Comparison of ENCODE assay signal across 23 cellular contexts in genomic region chrX:153493085-153493484, GRCh38. TPM values are rescaled to one million over a fixed set of nuclear protein-coding genes. Genes with fewer than 3 reads are reported as not detected.
A peak's percentile ranks its signal among the peaks of the same experiment; 100 is the strongest.
DNase-seq lines count a peak whose midpoint lies in the region; ATAC-seq and TF ChIP-seq lines count a peak whose summit lies in the region.
"Had no signal": no experiment of that assay in that cellular context is flagged by ENCODE, and none has a peak within 500 bp of the region (broad histone marks: within the 10 kb centered on the region; RNA-seq: fewer than 3 reads in every experiment).

No MANE protein-coding gene starts in this region.

- in situ Hi-C loops in IMR-90 (cut with MboI; ENCODE audit: low sequenced_read_pairs) = no loop called here

- H3K9me3 ChIP-seq in IMR-90 (ENCODE audit: control insufficient read depth, insufficient read depth, low read length) (no peaks in the 10 kb centered on the region; the same call in 1 of the 2 replicates), ascending aorta (no peaks in the 10 kb centered on the region), smooth muscle cell (replicated peaks; ENCODE audit: low read depth) (no peaks in the 10 kb centered on the region)

- no peak overlapping the region for H2AK9ac ChIP-seq in IMR-90 (replicated peaks; ENCODE audit: low read depth, low read length, poor library complexity)

- intact Hi-C loops in IMR-90 (cut with micrococcal nuclease) (no loop called here), ascending aorta (cut with DNase I) (no loop called here), posterior cingulate gyrus (cut with DNase I) (no loop called here)

- H3K36me3 ChIP-seq in IMR-90 (ENCODE audit: control insufficient read depth, insufficient read depth, low read length) (no peaks in the 10 kb centered on the region), ascending aorta (no peaks in the 10 kb centered on the region), smooth muscle cell (ENCODE audit: low read depth) (no peaks in the 10 kb centered on the region)

- H3K14ac ChIP-seq in IMR-90 (replicated peaks; ENCODE audit: low read depth, low read length) = no peak overlapping the region

- no peak overlapping the region for H3K18ac ChIP-seq in IMR-90 (ENCODE audit: low read depth, low read length)

- no peak overlapping the region; the same call in 1 of the 2 replicates for H2AK5ac ChIP-seq in IMR-90 (ENCODE audit: low read depth, low read length)

- DNase-seq in IMR-90 = no peak
- no peak for DNase-seq in ascending aorta (ENCODE audit: low spot score in 2 of 2)
- DNase-seq in smooth muscle cell (lab: John Stamatoyannopoulos, UW; ENCODE audit: unreplicated experiment) = no peak
- no peak for DNase-seq in posterior cingulate gyrus
- DNase-seq in SIG-M5 (lab: John Stamatoyannopoulos, UW) = no peak
- DNase-seq: Calu3; CD8-positive, alpha-beta memory T cell; DMS79 treated with DMSO at 0.1 percent for 48 hours; GF-D8; H9; KG1; MM.1S; NCI-H1694; NCI-H2029 treated with DMSO at 0.1 percent for 48 hours; NCI-H2227 treated with DMSO at 0.1 percent for 48 hours; NCI-H526 treated with DMSO at 0.1 percent for 48 hours; SHP77 treated with DMSO at 0.1 percent for 48 hours had no signal

- TF ChIP-seq CTCF in IMR-90 (conservative IDR thresholded peaks at IDR 0.05; ENCODE audit: low read depth, low read length) (no peak), ascending aorta (IDR thresholded peaks at IDR 0.05) (no peak), smooth muscle cell (IDR thresholded peaks at IDR 0.05; ENCODE audit: borderline replicate concordance, insufficient read depth, poor library complexity, severe bottlenecking) (no peak)

- no peak overlapping the region for H4K5ac ChIP-seq in IMR-90 (ENCODE audit: low read depth, low read length)

- H3K79me2 ChIP-seq in smooth muscle cell (ENCODE audit: low read depth) = peaks cover 23% of the 10 kb centered on the region

- H2BK15ac ChIP-seq in IMR-90 (ENCODE audit: low read depth, low read length) = no peak overlapping the region

- H3F3A ChIP-seq in smooth muscle cell (ENCODE audit: low read depth) = no peaks in the 10 kb centered on the region

- H3K27me3 ChIP-seq in IMR-90 (ENCODE audit: control insufficient read depth, insufficient read depth, low read length) = no peaks in the 10 kb centered on the region
- H3K27me3 ChIP-seq in ascending aorta = no peaks in the 10 kb centered on the region
- no peaks in the 10 kb centered on the region for H3K27me3 ChIP-seq in smooth muscle cell (ENCODE audit: low read depth)

- no peak for ATAC-seq in IMR-90 (ENCODE audit: low read depth)
- ATAC-seq: GM23338, Panc1 had no signal

- TF ChIP-seq POLR2A in IMR-90 (IDR thresholded peaks at IDR 0.05; ENCODE audit: low read depth, low read length) = no peak

- no peak overlapping the region for H4K8ac ChIP-seq in IMR-90 (ENCODE audit: low read depth in 2 of 2, low read length in 2 of 2)

- no peak overlapping the region for H4K91ac ChIP-seq in IMR-90 (ENCODE audit: insufficient read depth, low read depth, low read length)

- no peak overlapping the region for H2BK20ac ChIP-seq in IMR-90 (ENCODE audit: low read depth, low read length)

- H3K4me3 ChIP-seq in IMR-90 (ENCODE audit: insufficient read depth, low read depth, low read length) (no peak overlapping the region), ascending aorta (no peak overlapping the region), smooth muscle cell (no peak overlapping the region)
- H3K4me3 ChIP-seq: GM23338, SK-N-MC had no signal

- no peak overlapping the region for H3K4me2 ChIP-seq in IMR-90 (ENCODE audit: low read depth, low read length)
- no peak overlapping the region for H3K4me2 ChIP-seq in smooth muscle cell
- H3K4me2 ChIP-seq: GM23338 had no signal

- POLR2A ChIA-PET in IMR-90 (lab: Charles Lee; ENCODE audit: unreplicated experiment) = no interaction called here

- no peak overlapping the region for H2BK120ac ChIP-seq in IMR-90 (ENCODE audit: low read depth, low read length)

- H3K9ac ChIP-seq in IMR-90 (ENCODE audit: low read depth, low read length) (no peak overlapping the region), smooth muscle cell (ENCODE audit: low read depth) (no peak overlapping the region)

- dilution Hi-C loops in IMR-90 (cut with HindIII; ENCODE audit: low sequenced_read_pairs, unreplicated experiment) = no loop called here

- H3K27ac ChIP-seq in IMR-90 (ENCODE audit: insufficient read depth, low read length) (no peak overlapping the region), ascending aorta (peak overlapping the region; percentile 76 to 87), smooth muscle cell (ENCODE audit: low read depth) (peak overlapping the region; percentile 63)
- H3K27ac ChIP-seq: SK-N-MC had no signal

- H3K4me1 ChIP-seq in IMR-90 (ENCODE audit: control insufficient read depth, insufficient read depth, low read length) (peaks cover 27% of the 10 kb centered on the region), ascending aorta (peaks cover 13 to 32% of the 10 kb centered on the region in 2 donors), smooth muscle cell (ENCODE audit: low read depth) (peaks cover 5% of the 10 kb centered on the region)

- peak overlapping the region; percentile 35; the same call in 1 of the 2 replicates for H3K4ac ChIP-seq in IMR-90 (ENCODE audit: low read depth, low read length)

- H3K56ac ChIP-seq in IMR-90 (ENCODE audit: extremely low read depth, insufficient read depth, low read length) = no peak overlapping the region

- no peak overlapping the region for H2AFZ ChIP-seq in IMR-90 (replicated peaks; ENCODE audit: low read length, poor library complexity)
- H2AFZ ChIP-seq in smooth muscle cell (ENCODE audit: low read depth) = no peak overlapping the region
- H2AFZ ChIP-seq: GM23338 had no signal

- H2BK5ac ChIP-seq in IMR-90 (ENCODE audit: low read depth, low read length, poor library complexity, severe bottlenecking) = no peak overlapping the region

- no TSS peak for BruUV-seq in IMR-90 (replicated peaks; lab: Mats Ljungman, UMichigan)

- WGBS in IMR-90 (ENCODE audit: extremely low coverage in 2 of 2, insufficient read length in 1 of 2), 2 experiments = 63% methylated on average over 3 of the region's 11 CpGs; no CpG with 5 or more reads in 1 of the 2 experiments
- 69% methylated on average over 11 of the region's 11 CpGs for WGBS in smooth muscle cell (ENCODE audit: low lambda C conversion rate)

- H3K9me1 ChIP-seq in IMR-90 (ENCODE audit: insufficient read depth, low read length) = 0 out of 2 replicates have a peak, but pooled peaks cover 2% of the 10 kb centered on the region

- peaks cover 0 to 8% of the 10 kb centered on the region in 2 experiments; a peak in 2 of 4 replicates for H3K79me1 ChIP-seq in IMR-90 (ENCODE audit: low read depth in 1 of 2, low read length in 2 of 2)

- TF ChIP-seq RAD21 in IMR-90 (IDR thresholded peaks at IDR 0.05; ENCODE audit: low read length) = no peak

- H3K23ac ChIP-seq in IMR-90 (ENCODE audit: low read depth, low read length) = no peak overlapping the region

- CTCF ChIA-PET in IMR-90 (lab: Yijun Ruan, JAX) = no interaction called here

- H4K20me1 ChIP-seq in IMR-90 (ENCODE audit: insufficient read depth, low read length) (no peaks in the 10 kb centered on the region), smooth muscle cell (ENCODE audit: low read depth) (peaks cover 18% of the 10 kb centered on the region)

TF ChIP-seq in IMR-90, 13 proteins besides CTCF, POLR2A, EP300 and RAD21 (continues in another document):
- TF ChIP-seq CEBPB (IDR thresholded peaks at IDR 0.05; ENCODE audit: low read depth, low read length) = no peak
- TF ChIP-seq MAFK (IDR thresholded peaks at IDR 0.05; ENCODE audit: low read depth, low read length) = no peak
- TF ChIP-seq SMC3 (IDR thresholded peaks at IDR 0.05; ENCODE audit: low read depth, low read length) = no peak
- no peak for TF ChIP-seq NFE2L2 (IDR thresholded peaks at IDR 0.05; ENCODE audit: low read depth, low read length)
- no peak for TF ChIP-seq MXI1 (IDR thresholded peaks at IDR 0.05; ENCODE audit: borderline replicate concordance, low read depth, low read length)
- TF ChIP-seq BHLHE40 (IDR thresholded peaks at IDR 0.05; ENCODE audit: low read depth, low read length) = no peak
- TF ChIP-seq MAZ (IDR thresholded peaks at IDR 0.05; ENCODE audit: borderline replicate concordance, low read depth, low read length) = no peak
- no peak for TF ChIP-seq CHD1 (IDR thresholded peaks at IDR 0.05; ENCODE audit: low read depth, low read length)
- TF ChIP-seq RFX5 (IDR thresholded peaks at IDR 0.05; ENCODE audit: low read depth, low read length) = no peak

RNA-seq across cellular contexts. Expression of gene BGN, which starts 1.7 kb away (rescaled TPM):
- total RNA-seq in IMR-90 (2012; rRNA removed) = 10.0 and 11.3 TPM in 2 replicates
- 269 and 298 TPM in 2 replicates for polyA plus RNA-seq in IMR-90 (2012; rRNA removed)
- 360 and 422 TPM in 2 replicates for polyA plus RNA-seq in IMR-90 (2012; cell fraction: cytosol; rRNA removed)
- 90.5 and 138 TPM in 2 replicates for polyA plus RNA-seq in IMR-90 (2012; cell fraction: nucleus; rRNA removed; ENCODE audit: low replicate concordance)
- 1,387 TPM for total RNA-seq in ascending aorta
- 262 and 298 TPM in 2 replicates for total RNA-seq in smooth muscle cell
- polyA plus RNA-seq in smooth muscle cell = 387 and 621 TPM in 2 replicates
- total RNA-seq: Calu3; CD8-positive, alpha-beta memory T cell had no signal
- polyA plus RNA-seq: CD14-positive monocyte; CD8-positive, alpha-beta memory T cell had no signal

RNA-seq across cellular contexts. Expression of gene HAUS7, which starts 22.7 kb away (rescaled TPM):
- 10.8 TPM in 2 replicates for total RNA-seq in IMR-90 (2012; rRNA removed)
- polyA plus RNA-seq in IMR-90 (2012; rRNA removed) = 25.9 and 27.7 TPM in 2 replicates
- polyA plus RNA-seq in IMR-90 (2012; cell fraction: cytosol; rRNA removed) = 22.1 and 24.3 TPM in 2 replicates
- polyA plus RNA-seq in IMR-90 (2012; cell fraction: nucleus; rRNA removed; ENCODE audit: low replicate concordance) = 188 and 200 TPM in 2 replicates
- total RNA-seq in ascending aorta = 22.5 TPM
- 8.9 and 18.5 TPM in 2 replicates for total RNA-seq in smooth muscle cell
- 26.1 and 27.4 TPM in 2 replicates for polyA plus RNA-seq in smooth muscle cell

RNA-seq across cellular contexts. Expression of gene ATP2B3, which starts 24.4 kb away (rescaled TPM):
- total RNA-seq in IMR-90 (2012; rRNA removed) = under 0.01 TPM in 1 of 2 replicates, not detected in the other
- 0.03 and 0.06 TPM in 2 replicates for polyA plus RNA-seq in IMR-90 (2012; rRNA removed)
- polyA plus RNA-seq in IMR-90 (2012; cell fraction: cytosol; rRNA removed) = 0.03 TPM in 1 of 2 replicates, not detected in the other
- polyA plus RNA-seq in IMR-90 (2012; cell fraction: nucleus; rRNA removed; ENCODE audit: low replicate concordance) = 0.26 and 0.38 TPM in 2 replicates
- 0.32 TPM for total RNA-seq in ascending aorta
- total RNA-seq in smooth muscle cell = 0.22 TPM in 2 replicates
- polyA plus RNA-seq in smooth muscle cell = 0.05 and 0.31 TPM in 2 replicates
- total RNA-seq: Calu3; CD8-positive, alpha-beta memory T cell; HT1080; NCI-H460 had no signal
- polyA plus RNA-seq: CD14-positive monocyte; CD8-positive, alpha-beta memory T cell; GM23338 had no signal

RNA-seq across cellular contexts. Expression of gene TREX2, which starts 47.2 kb away (rescaled TPM):
- total RNA-seq in IMR-90 (2012; rRNA removed) (0.36 and 0.56 TPM in 2 replicates), ascending aorta (0.21 TPM), smooth muscle cell (1.3 and 4.0 TPM in 2 replicates)
- polyA plus RNA-seq in IMR-90 (2012; rRNA removed) (0.84 and 1.1 TPM in 2 replicates), smooth muscle cell (0.41 and 2.5 TPM in 2 replicates)
- polyA plus RNA-seq in IMR-90 (2012; cell fraction: cytosol; rRNA removed) = 0.30 and 0.63 TPM in 2 replicates
- polyA plus RNA-seq in IMR-90 (2012; cell fraction: nucleus; rRNA removed; ENCODE audit: low replicate concordance) = 8.3 and 18.4 TPM in 2 replicates
- polyA plus RNA-seq: CD14-positive monocyte had no signal

Comparison
In these comparisons a context has a peak if more than half of its experiments do, and no peak if none do; other contexts are left out.
1. RNA of gene BGN, which starts 1.7 kb away (total RNA-seq): 1,387 TPM in ascending aorta (single experiment) and 262 to 298 TPM in smooth muscle cell; 10.0 to 11.3 TPM in IMR-90; every median in the first group is over 10 times any median in the second.